In the genomic region with DNA sequence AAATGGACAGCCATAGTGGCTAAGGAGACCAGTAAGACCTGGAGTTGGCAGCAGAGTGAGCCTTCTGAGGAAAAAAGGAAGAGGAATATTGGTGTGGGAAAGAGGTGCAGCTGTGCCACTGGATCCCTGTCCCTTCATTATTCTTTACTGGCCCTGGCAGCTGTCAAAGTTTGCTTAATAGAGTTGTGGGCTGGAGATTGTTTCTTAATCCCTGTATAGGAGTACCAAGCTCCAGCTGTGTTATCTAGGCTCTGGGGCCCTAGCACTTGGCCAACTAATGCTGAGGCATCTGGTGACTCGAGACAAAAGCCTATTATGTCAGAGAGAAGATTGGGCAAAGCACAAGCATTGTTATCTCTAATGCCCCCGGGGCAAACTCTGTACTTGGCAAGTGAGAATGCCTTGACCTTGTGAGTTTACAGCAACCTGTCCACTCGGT, we compare ENCODE assay signal across 8 cellular contexts.
DNase-seq lines count a peak whose midpoint lies in the region; ATAC-seq and TF ChIP-seq lines count a peak whose summit lies in the region.

No MANE protein-coding gene starts in this region.

- ATAC-seq in WTC11 (peak; percentile 71), HG03280 (IDR thresholded peaks at IDR 0.05; ENCODE audit: unreplicated experiment) (no peak), HG02642 (IDR thresholded peaks at IDR 0.05; ENCODE audit: poor library complexity, unreplicated experiment) (no peak), HG02884 (IDR thresholded peaks at IDR 0.05; ENCODE audit: unreplicated experiment) (no peak)

- DNase-seq in A172 (ENCODE audit: low spot score) = peak; percentile 86
- DNase-seq in KBM-7 = peak; percentile 51
- no peak for DNase-seq in WTC11 (ENCODE audit: low spot score)
- DNase-seq in hippocampal formation (lab: John Stamatoyannopoulos, UW) = peak; percentile 67 to 89
- DNase-seq in superior temporal gyrus (ENCODE audit: extremely low spot score) = peak; percentile 96

- H3K27me3 Mint-ChIP-seq in WTC11 (ENCODE audit: low read depth) = no peaks in the 10 kb centered on the region

- POLR2A ChIA-PET in WTC11 (lab: Charles Lee) = no interaction called here

- no peaks in the 10 kb centered on the region for H3K9me3 Mint-ChIP-seq in WTC11

- H3K4me1 Mint-ChIP-seq in WTC11 = peaks cover 50% of the 10 kb centered on the region

- in situ Hi-C loops in KBM-7 (cut with MboI; ENCODE audit: low pct_unique_long_range_greater_than_20kb, low sequenced_read_pairs) = no loop called here

- CTCF ChIA-PET in WTC11 (lab: Charles Lee) = interaction anchor here (0.6 to 1.1 kb wide), 2 partner anchors 132 kb away, joined by 3 to 6 read pairs; no protein-coding TSS in a partner anchor

- H3K27ac Mint-ChIP-seq in WTC11 = no peak overlapping the region

- no peak for TF ChIP-seq CTCF in WTC11 (IDR thresholded peaks at IDR 0.05)

- no peak overlapping the region for H3K4me3 Mint-ChIP-seq in WTC11

- peaks cover 3% of the 10 kb centered on the region; the same call in 1 of the 2 replicates for H3K36me3 Mint-ChIP-seq in WTC11

TF ChIP-seq in WTC11, 78 proteins besides CTCF, POLR2A, EP300 and RAD21:
- TF ChIP-seq, protein P1, sequence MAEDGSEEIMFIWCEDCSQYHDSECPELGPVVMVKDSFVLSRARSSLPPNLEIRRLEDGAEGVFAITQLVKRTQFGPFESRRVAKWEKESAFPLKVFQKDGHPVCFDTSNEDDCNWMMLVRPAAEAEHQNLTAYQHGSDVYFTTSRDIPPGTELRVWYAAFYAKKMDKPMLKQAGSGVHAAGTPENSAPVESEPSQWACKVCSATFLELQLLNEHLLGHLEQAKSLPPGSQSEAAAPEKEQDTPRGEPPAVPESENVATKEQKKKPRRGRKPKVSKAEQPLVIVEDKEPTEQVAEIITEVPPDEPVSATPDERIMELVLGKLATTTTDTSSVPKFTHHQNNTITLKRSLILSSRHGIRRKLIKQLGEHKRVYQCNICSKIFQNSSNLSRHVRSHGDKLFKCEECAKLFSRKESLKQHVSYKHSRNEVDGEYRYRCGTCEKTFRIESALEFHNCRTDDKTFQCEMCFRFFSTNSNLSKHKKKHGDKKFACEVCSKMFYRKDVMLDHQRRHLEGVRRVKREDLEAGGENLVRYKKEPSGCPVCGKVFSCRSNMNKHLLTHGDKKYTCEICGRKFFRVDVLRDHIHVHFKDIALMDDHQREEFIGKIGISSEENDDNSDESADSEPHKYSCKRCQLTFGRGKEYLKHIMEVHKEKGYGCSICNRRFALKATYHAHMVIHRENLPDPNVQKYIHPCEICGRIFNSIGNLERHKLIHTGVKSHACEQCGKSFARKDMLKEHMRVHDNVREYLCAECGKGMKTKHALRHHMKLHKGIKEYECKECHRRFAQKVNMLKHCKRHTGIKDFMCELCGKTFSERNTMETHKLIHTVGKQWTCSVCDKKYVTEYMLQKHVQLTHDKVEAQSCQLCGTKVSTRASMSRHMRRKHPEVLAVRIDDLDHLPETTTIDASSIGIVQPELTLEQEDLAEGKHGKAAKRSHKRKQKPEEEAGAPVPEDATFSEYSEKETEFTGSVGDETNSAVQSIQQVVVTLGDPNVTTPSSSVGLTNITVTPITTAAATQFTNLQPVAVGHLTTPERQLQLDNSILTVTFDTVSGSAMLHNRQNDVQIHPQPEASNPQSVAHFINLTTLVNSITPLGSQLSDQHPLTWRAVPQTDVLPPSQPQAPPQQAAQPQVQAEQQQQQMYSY (CRISPR knock-in tag; IDR thresholded peaks at IDR 0.05) = peak; percentile 68
- TF ChIP-seq SMAD4 (CRISPR knock-in tag; IDR thresholded peaks at IDR 0.05) = no peak
